ENCODE assay signal across 1 cellular context in the genomic region with DNA sequence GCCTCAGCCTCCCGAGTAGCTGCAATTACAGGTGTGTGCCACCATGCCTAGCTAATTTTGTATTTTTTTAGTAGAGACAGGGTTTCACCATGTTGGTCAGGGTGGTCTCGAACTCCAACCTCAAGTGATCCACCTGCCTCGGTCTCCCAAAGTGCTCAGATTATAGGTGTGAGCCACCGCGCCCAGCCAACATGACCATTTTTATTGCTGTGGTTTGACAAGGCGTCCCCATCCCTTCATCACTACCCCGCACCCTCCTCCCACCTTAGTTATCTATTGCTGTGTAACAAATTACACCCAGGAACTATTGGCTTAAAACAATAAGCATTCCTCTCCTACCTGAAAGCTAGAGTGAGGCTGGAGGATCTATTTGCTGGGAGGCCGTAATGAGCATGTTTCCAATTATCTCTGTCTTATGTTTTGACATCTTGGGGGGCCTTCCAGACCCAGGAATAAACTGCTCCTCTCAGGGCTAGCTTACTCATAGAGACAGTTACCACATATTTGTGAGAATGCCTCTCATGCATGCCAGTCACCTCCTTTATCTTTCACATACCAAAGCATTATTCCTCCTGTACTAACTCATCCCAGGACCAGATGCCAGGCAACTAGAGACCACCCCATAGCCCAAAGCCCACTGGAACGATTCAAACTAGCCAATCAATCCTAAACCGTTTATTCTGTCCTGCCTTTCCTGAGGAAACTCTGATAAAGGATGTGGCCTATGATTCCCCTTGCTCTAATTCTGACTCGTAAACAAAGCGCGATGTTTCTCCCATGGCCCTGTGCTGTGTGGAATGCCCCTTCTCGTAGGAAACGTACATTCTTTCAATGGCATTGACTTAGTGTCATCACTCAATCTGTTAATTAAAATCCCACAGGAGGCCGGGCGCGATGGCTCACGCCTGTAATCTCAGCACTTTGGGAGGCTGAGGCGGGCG.
TF ChIP-seq lines count a peak whose summit lies in the region.

No MANE protein-coding gene starts in this region.

TF ChIP-seq in GM23338, 12 proteins besides CTCF, POLR2A, EP300 and RAD21 (continued from another document):
- TF ChIP-seq, protein P1, sequence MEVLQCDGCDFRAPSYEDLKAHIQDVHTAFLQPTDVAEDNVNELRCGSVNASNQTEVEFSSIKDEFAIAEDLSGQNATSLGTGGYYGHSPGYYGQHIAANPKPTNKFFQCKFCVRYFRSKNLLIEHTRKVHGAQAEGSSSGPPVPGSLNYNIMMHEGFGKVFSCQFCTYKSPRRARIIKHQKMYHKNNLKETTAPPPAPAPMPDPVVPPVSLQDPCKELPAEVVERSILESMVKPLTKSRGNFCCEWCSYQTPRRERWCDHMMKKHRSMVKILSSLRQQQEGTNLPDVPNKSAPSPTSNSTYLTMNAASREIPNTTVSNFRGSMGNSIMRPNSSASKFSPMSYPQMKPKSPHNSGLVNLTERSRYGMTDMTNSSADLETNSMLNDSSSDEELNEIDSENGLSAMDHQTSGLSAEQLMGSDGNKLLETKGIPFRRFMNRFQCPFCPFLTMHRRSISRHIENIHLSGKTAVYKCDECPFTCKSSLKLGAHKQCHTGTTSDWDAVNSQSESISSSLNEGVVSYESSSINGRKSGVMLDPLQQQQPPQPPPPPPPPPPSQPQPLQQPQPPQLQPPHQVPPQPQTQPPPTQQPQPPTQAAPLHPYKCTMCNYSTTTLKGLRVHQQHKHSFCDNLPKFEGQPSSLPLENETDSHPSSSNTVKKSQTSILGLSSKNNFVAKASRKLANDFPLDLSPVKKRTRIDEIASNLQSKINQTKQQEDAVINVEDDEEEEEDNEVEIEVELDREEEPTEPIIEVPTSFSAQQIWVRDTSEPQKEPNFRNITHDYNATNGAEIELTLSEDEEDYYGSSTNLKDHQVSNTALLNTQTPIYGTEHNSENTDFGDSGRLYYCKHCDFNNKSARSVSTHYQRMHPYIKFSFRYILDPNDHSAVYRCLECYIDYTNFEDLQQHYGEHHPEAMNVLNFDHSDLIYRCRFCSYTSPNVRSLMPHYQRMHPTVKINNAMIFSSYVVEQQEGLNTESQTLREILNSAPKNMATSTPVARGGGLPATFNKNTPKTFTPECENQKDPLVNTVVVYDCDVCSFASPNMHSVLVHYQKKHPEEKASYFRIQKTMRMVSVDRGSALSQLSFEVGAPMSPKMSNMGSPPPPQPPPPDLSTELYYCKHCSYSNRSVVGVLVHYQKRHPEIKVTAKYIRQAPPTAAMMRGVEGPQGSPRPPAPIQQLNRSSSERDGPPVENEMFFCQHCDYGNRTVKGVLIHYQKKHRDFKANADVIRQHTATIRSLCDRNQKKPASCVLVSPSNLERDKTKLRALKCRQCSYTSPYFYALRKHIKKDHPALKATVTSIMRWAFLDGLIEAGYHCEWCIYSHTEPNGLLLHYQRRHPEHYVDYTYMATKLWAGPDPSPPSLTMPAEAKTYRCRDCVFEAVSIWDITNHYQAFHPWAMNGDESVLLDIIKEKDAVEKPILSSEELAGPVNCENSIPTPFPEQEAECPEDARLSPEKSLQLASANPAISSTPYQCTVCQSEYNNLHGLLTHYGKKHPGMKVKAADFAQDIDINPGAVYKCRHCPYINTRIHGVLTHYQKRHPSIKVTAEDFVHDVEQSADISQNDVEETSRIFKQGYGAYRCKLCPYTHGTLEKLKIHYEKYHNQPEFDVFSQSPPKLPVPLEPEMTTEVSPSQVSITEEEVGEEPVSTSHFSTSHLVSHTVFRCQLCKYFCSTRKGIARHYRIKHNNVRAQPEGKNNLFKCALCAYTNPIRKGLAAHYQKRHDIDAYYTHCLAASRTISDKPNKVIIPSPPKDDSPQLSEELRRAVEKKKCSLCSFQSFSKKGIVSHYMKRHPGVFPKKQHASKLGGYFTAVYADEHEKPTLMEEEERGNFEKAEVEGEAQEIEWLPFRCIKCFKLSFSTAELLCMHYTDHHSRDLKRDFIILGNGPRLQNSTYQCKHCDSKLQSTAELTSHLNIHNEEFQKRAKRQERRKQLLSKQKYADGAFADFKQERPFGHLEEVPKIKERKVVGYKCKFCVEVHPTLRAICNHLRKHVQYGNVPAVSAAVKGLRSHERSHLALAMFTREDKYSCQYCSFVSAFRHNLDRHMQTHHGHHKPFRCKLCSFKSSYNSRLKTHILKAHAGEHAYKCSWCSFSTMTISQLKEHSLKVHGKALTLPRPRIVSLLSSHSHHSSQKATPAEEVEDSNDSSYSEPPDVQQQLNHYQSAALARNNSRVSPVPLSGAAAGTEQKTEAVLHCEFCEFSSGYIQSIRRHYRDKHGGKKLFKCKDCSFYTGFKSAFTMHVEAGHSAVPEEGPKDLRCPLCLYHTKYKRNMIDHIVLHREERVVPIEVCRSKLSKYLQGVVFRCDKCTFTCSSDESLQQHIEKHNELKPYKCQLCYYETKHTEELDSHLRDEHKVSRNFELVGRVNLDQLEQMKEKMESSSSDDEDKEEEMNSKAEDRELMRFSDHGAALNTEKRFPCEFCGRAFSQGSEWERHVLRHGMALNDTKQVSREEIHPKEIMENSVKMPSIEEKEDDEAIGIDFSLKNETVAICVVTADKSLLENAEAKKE (CRISPR knock-in tag; IDR thresholded peaks at IDR 0.05) = no peak
- TF ChIP-seq JUNB (IDR thresholded peaks at IDR 0.05; ENCODE audit: unreplicated experiment) (no peak), POLR2AphosphoS5 (IDR thresholded peaks at IDR 0.05; ENCODE audit: low read depth) (no peak), ETS1 (IDR thresholded peaks at IDR 0.05) (no peak), STAT1 (IDR thresholded peaks at IDR 0.05; ENCODE audit: unreplicated experiment) (no peak), ZNF114 (CRISPR knock-in tag; IDR thresholded peaks at IDR 0.05) (no peak), EZH2 (IDR thresholded peaks at IDR 0.05; ENCODE audit: low read depth, unreplicated experiment) (no peak), NANOG (IDR thresholded peaks at IDR 0.05; ENCODE audit: borderline replicate concordance) (no peak), REST (IDR thresholded peaks at IDR 0.05; ENCODE audit: unreplicated experiment) (no peak), ZNF331 (CRISPR knock-in tag; IDR thresholded peaks at IDR 0.05; ENCODE audit: low read depth) (no peak), EZH2phosphoT487 (IDR thresholded peaks at IDR 0.05; ENCODE audit: unreplicated experiment) (no peak)
TF ChIP-seq in GM23338: peak in this region for 0.
